ENCODE assay signal across 21 cellular contexts in the genomic region with DNA sequence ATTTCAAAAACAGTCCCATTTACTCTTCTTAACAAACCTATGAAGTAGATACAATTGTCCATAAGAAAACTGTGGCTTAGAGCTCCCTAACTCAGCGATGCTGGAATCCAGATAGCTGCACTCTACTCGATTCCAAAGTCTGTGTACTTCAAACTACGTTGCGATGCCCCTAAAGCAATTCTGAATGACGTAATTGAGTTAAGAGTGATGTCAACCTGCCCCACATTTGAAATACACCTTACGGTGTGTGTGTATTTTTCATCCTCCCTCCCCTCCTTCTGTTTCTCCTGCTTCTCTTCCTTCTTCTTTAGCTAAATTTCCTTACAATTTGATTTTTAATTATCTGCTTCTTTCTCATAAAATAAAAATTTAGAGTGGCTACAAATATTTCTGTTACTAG.
"Had no signal": no experiment of that assay in that cellular context is flagged by ENCODE, and none has a peak within 500 bp of the region (broad histone marks: within the 10 kb centered on the region; RNA-seq: fewer than 3 reads in every experiment).

No MANE protein-coding gene starts in this region.

- DNase-seq: activated B cell treated with CpG ODN at 0.5 μM for 24 hours; activated CD4-positive, alpha-beta memory T cell treated with anti-CD3 and anti-CD28 coated beads for 36 hours; activated naive CD4-positive, alpha-beta T cell; activated T-cell treated with anti-CD3 and anti-CD28 coated beads, Interleukin-2, amount 50 U/mL, for 24 hours; central memory CD4-positive, alpha-beta T cell; effector memory CD8-positive, alpha-beta T cell; foreskin melanocyte; immature natural killer cell; lower lobe of right lung; naive B cell; stimulated activated CD4-positive, alpha-beta T cell treated with anti-CD3 and anti-CD28 coated beads, Interleukin-4, amount 100 ng/mL, for 4 hours; stomach had no signal

- H3K9me3 ChIP-seq: lower lobe of right lung, prostate gland, stomach, suprapubic skin, tibial nerve had no signal

- H3K27me3 Mint-ChIP-seq: activated B cell treated with CpG ODN at 0.5 μM for 24 hours; activated CD4-positive, alpha-beta memory T cell treated with anti-CD3 and anti-CD28 coated beads for 36 hours; activated CD4-positive, alpha-beta T cell treated with anti-CD3 and anti-CD28 coated beads for 36 hours; activated T-cell treated with anti-CD3 and anti-CD28 coated beads, Interleukin-2, amount 50 U/mL, for 24 hours; effector memory CD8-positive, alpha-beta T cell; naive B cell had no signal

- H3K27ac Mint-ChIP-seq: activated B cell treated with CpG ODN at 0.5 μM for 24 hours; activated CD4-positive, alpha-beta memory T cell treated with anti-CD3 and anti-CD28 coated beads for 36 hours; naive B cell; neural progenitor cell had no signal

- ATAC-seq: effector memory CD8-positive, alpha-beta T cell; esophagus mucosa; left lobe of liver; lower lobe of right lung; SK-N-SH treated with all-trans-retinoic acid at 6 μM for 48 hours had no signal

- H3K4me1 Mint-ChIP-seq: activated B cell treated with CpG ODN at 0.5 μM for 24 hours, naive B cell, neural progenitor cell had no signal

- H3K4me3 ChIP-seq: lower lobe of right lung, neural progenitor cell, prostate gland, stomach, suprapubic skin, tibial nerve had no signal

- H3K4me3 Mint-ChIP-seq: activated B cell treated with CpG ODN at 0.5 μM for 24 hours; activated CD4-positive, alpha-beta memory T cell treated with anti-CD3 and anti-CD28 coated beads for 36 hours; immature natural killer cell; naive B cell; neural progenitor cell had no signal

- H3K9me3 Mint-ChIP-seq: activated B cell treated with CpG ODN at 0.5 μM for 24 hours; activated CD4-positive, alpha-beta memory T cell treated with anti-CD3 and anti-CD28 coated beads for 36 hours; activated T-cell treated with anti-CD3 and anti-CD28 coated beads, Interleukin-2, amount 50 U/mL, for 24 hours; activated T-helper 2 cell treated with anti-CD3 and anti-CD28 coated beads, Interferon-gamma antibody, Interleukin-2, Interleukin-4, amounts not matched to agents 10 μg/mL and 5 μg/mL and 100 μg/mL, durations not matched to agents 14 hours and 24 hours and 36 hours; effector memory CD8-positive, alpha-beta T cell; immature natural killer cell; naive B cell; neural progenitor cell had no signal

- H3K36me3 ChIP-seq: lower lobe of right lung, neural progenitor cell, prostate gland, stomach, suprapubic skin, tibial nerve had no signal

- H3K27ac ChIP-seq: lower lobe of right lung, neural progenitor cell, prostate gland, stomach, suprapubic skin, tibial nerve had no signal

- H3K4me1 ChIP-seq: lower lobe of right lung, neural progenitor cell, prostate gland, stomach, suprapubic skin, tibial nerve had no signal

- H3K36me3 Mint-ChIP-seq: activated CD4-positive, alpha-beta memory T cell treated with anti-CD3 and anti-CD28 coated beads for 36 hours; immature natural killer cell; naive B cell; neural progenitor cell had no signal

- H3K27me3 ChIP-seq: neural progenitor cell, stomach, suprapubic skin, tibial nerve had no signal
